Comparison of ENCODE assay signal across 10 cellular contexts in the genomic region with DNA sequence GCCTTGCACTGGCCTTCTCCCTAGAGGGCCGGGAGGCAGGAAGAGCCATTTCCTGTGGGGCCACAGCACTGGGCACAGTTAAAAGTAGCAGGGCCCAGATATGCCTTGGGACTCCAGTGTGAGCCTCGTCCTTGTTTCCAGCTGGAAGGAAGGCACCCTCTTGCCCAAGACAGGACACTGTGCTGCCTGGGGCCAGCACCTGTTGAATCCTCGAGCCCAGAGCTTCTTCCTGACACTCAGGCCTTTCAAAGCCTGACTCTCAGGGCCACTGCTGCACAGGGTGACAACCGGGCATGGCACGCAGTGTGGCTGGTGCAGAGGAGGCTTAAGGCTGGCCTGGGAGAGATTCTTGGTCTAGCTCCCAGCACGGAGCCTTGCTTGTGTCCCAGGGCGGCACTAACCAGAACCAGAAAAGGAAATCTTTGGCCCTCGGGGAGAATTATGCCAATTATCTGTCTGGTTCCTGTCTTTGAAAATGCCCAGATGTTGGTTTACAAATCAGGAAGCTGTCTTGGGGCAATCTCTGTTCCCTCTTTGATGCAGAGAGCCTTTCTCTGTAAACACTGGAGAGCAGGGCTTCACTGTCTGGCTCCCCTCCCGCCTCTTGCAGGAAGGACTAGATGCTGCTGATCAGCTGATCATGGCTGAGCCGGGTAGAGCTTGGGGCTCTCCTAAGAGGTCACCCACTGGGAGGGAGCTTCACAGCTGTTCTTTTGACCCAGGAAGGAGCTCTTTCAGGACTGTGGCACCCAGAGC. TPM values are rescaled to one million over a fixed set of nuclear protein-coding genes. Genes with fewer than 3 reads are reported as not detected.
DNase-seq lines count a peak whose midpoint lies in the region; ATAC-seq, FAIRE-seq and TF ChIP-seq lines count a peak whose summit lies in the region.
"Had no signal": no experiment of that assay in that cellular context is flagged by ENCODE, and none has a peak within 500 bp of the region (broad histone marks: within the 10 kb centered on the region; RNA-seq: fewer than 3 reads in every experiment).

No MANE protein-coding gene starts in this region.

- no peaks in the 10 kb centered on the region for H3K27me3 ChIP-seq in K562 (ENCODE audit: control insufficient read depth in 2 of 2, insufficient read depth in 2 of 2, low read length in 2 of 2)
- no peaks in the 10 kb centered on the region for H3K27me3 ChIP-seq in upper lobe of left lung

- H3K36me3 Mint-ChIP-seq in activated CD4-positive, alpha-beta T cell treated with anti-CD3 and anti-CD28 coated beads, Interleukin-2, amount 10 ng/mL, durations not matched to agents 7 days and 5 days (ENCODE audit: low read depth) = peaks cover 9% of the 10 kb centered on the region

- no peaks in the 10 kb centered on the region for H3K79me2 ChIP-seq in K562 (ENCODE audit: control insufficient read depth, insufficient read depth, low read length)

- TF ChIP-seq CTCF in K562 (IDR thresholded peaks at IDR 0.05 in 2 of 3, conservative IDR thresholded peaks at IDR 0.05 in 1 of 3; ENCODE audit: insufficient read depth in 2 of 3, low read depth in 1 of 3, low read length in 3 of 3) (no peak), upper lobe of left lung (IDR thresholded peaks at IDR 0.05) (no peak)

- H3K4me1 ChIP-seq in K562 (replicated peaks in 1 of 2; ENCODE audit: control insufficient read depth in 2 of 2, insufficient read depth in 2 of 2, low read length in 2 of 2) (peaks cover 0 to 23% of the 10 kb centered on the region in 2 experiments; a peak in 3 of 5 replicates), upper lobe of left lung (peaks cover 43 to 64% (median 61%) of the 10 kb centered on the region in 4 donors)

- peaks cover 5% of the 10 kb centered on the region for H3K9me3 Mint-ChIP-seq in activated CD4-positive, alpha-beta T cell treated with anti-CD3 and anti-CD28 coated beads, Interleukin-2, amount 10 ng/mL, durations not matched to agents 7 days and 5 days

- FAIRE-seq in K562 (lab: Jason Lieb, UNC) = no peak
- FAIRE-seq: endothelial cell of umbilical vein had no signal

- H3K27ac ChIP-seq in K562 (ENCODE audit: extremely low read depth, low read depth, low read length) (no peak overlapping the region), upper lobe of left lung (peak overlapping the region; percentile 70 to 90 (median 82))

- peaks cover 75% of the 10 kb centered on the region for H3K4me1 Mint-ChIP-seq in activated CD4-positive, alpha-beta T cell treated with anti-CD3 and anti-CD28 coated beads, Interleukin-2, amount 10 ng/mL, durations not matched to agents 7 days and 5 days

- in situ Hi-C loops in K562 (cut with MboI) = loop anchor here (5.0 kb wide), 1 partner anchor 113 kb away; no protein-coding TSS in a partner anchor

- no peak for DNase-seq in activated CD4-positive, alpha-beta T cell treated with anti-CD3 and anti-CD28 coated beads, Interleukin-2, amount 10 ng/mL, durations not matched to agents 7 days and 5 days
- DNase-seq in activated CD4-positive, alpha-beta T cell treated with anti-CD3 and anti-CD28 coated beads, Interleukin-2, amount 50 U/mL, for 1 hour = no peak
- no peak for DNase-seq in K562 (ENCODE audit: extremely low read depth in 1 of 4, low spot score in 3 of 4)
- DNase-seq in medulla oblongata (ENCODE audit: extremely low spot score) = peak; percentile 90
- peak in 1 of 2 donors; percentile 72 for DNase-seq in upper lobe of left lung
- DNase-seq in stimulated activated CD4-positive, alpha-beta T cell treated with anti-CD3 and anti-CD28 coated beads, Interleukin-4, amount 100 ng/mL, for 24 hours = no peak
- no peak for DNase-seq in LoVo (ENCODE audit: low spot score)
- no peak for DNase-seq in activated CD4-positive, alpha-beta T cell treated with anti-CD3 and anti-CD28 coated beads, Interleukin-2, amount 50 U/mL, for 4 hours
- DNase-seq: activated B cell treated with CpG ODN at 0.5 μM for 24 hours had no signal

- H3K36me3 ChIP-seq in K562 (ENCODE audit: control insufficient read depth, insufficient read depth, low read length) (peaks cover 25% of the 10 kb centered on the region; the same call in 2 of the 3 replicates), upper lobe of left lung (no peaks in the 10 kb centered on the region)

- POLR2A ChIA-PET in activated CD4-positive, alpha-beta T cell treated with anti-CD3 and anti-CD28 coated beads, Interleukin-2, amount 10 ng/mL, durations not matched to agents 7 days and 5 days (lab: Charles Lee) = no interaction called here
- POLR2A ChIA-PET in K562 (lab: Yijun Ruan, JAX) = interaction anchor here (0.6 to 2.2 kb wide), 4 partner anchors 8 to 246 kb away, joined by 3 to 6 read pairs (median 4); no protein-coding TSS in a partner anchor

- H3K27ac Mint-ChIP-seq in activated CD4-positive, alpha-beta T cell treated with anti-CD3 and anti-CD28 coated beads, Interleukin-2, amount 10 ng/mL, durations not matched to agents 7 days and 5 days = peak overlapping the region; percentile 78
- H3K27ac Mint-ChIP-seq: activated B cell treated with CpG ODN at 0.5 μM for 24 hours had no signal

- no peaks in the 10 kb centered on the region for H4K20me1 ChIP-seq in K562 (replicated peaks; ENCODE audit: control insufficient read depth, insufficient read depth, low read length)

- ATAC-seq in K562 (no peak), upper lobe of left lung (ENCODE audit: low FRiP score in 2 of 2) (peak; percentile 37 to 62)

- H3K9me3 ChIP-seq in K562 (replicated peaks; ENCODE audit: control insufficient read depth, insufficient read depth, low read depth, low read length) = no peaks in the 10 kb centered on the region
- no peaks in the 10 kb centered on the region for H3K9me3 ChIP-seq in upper lobe of left lung

- no TSS peak for BruUV-seq in K562 (replicated peaks; lab: Mats Ljungman, UMichigan)

- H3K4me3 ChIP-seq in K562 (no peak overlapping the region), upper lobe of left lung (no peak overlapping the region)

- CTCF ChIA-PET in activated CD4-positive, alpha-beta T cell treated with anti-CD3 and anti-CD28 coated beads, Interleukin-2, amount 10 ng/mL, durations not matched to agents 7 days and 5 days (lab: Charles Lee) = interaction anchor here (0.7 to 2.3 kb wide), 6 partner anchors 10 to 135 kb away, joined by 3 to 10 read pairs (median 4); a partner anchor contains a TSS
- CTCF ChIA-PET in K562 (lab: Yijun Ruan, JAX; ENCODE audit: low intra/inter-chr PET ratio) = no interaction called here

- TF ChIP-seq EP300 in K562 (IDR thresholded peaks at IDR 0.05; ENCODE audit: low read length) (no peak), upper lobe of left lung (IDR thresholded peaks at IDR 0.05) (no peak)

- H3K9me1 ChIP-seq in K562 (ENCODE audit: control insufficient read depth, insufficient read depth, low read length) = no peaks in the 10 kb centered on the region

- no peak overlapping the region for H3K4me2 ChIP-seq in K562 (ENCODE audit: insufficient read depth, low read length)

- intact Hi-C loops in K562 (cut with micrococcal nuclease) = no loop called here

- no peak overlapping the region for H3K4me3 Mint-ChIP-seq in activated CD4-positive, alpha-beta T cell treated with anti-CD3 and anti-CD28 coated beads, Interleukin-2, amount 10 ng/mL, durations not matched to agents 7 days and 5 days
- H3K4me3 Mint-ChIP-seq: activated B cell treated with CpG ODN at 0.5 μM for 24 hours had no signal

- H3K9ac ChIP-seq in K562 (ENCODE audit: insufficient read depth in 1 of 2, low read depth in 2 of 2, low read length in 2 of 2) = no peak overlapping the region

- TF ChIP-seq POLR2A in K562 (conservative IDR thresholded peaks at IDR 0.05) = no peak
- TF ChIP-seq POLR2A in upper lobe of left lung (IDR thresholded peaks at IDR 0.05) = peak in 1 of 4 donors; percentile 15

- no peak for TF ChIP-seq RAD21 in K562 (CRISPR knock-in tag; conservative IDR thresholded peaks at IDR 0.05 in 1 of 2, IDR thresholded peaks at IDR 0.05 in 1 of 2)

- no peak overlapping the region for H2AFZ ChIP-seq in K562 (ENCODE audit: low read depth, low read length)

- no peaks in the 10 kb centered on the region for H3K27me3 Mint-ChIP-seq in activated CD4-positive, alpha-beta T cell treated with anti-CD3 and anti-CD28 coated beads, Interleukin-2, amount 10 ng/mL, durations not matched to agents 7 days and 5 days

- 78% methylated on average over 9 of the region's 10 CpGs for WGBS in K562 (ENCODE audit: insufficient coverage, low coverage, missing lambda C conversion rate)
- 41 to 43% methylated on average over 4 to 9 of the region's 10 CpGs for WGBS in upper lobe of left lung, 2 donors

RNA-seq across cellular contexts. Expression of a gene that starts 11.1 kb away (rescaled TPM):
- under 1 TPM in 1 of 2 experiments, not detected in 1; 0.20 TPM for total RNA-seq in activated CD4-positive, alpha-beta T cell treated with anti-CD3 and anti-CD28 coated beads, Interleukin-2, amount 10 ng/mL, durations not matched to agents 7 days and 5 days
- 0.48 and 1.4 TPM in 2 replicates for total RNA-seq in K562 (2011; cell fraction: chromatin; rRNA removed; ENCODE audit: low replicate concordance)
- 1.7 and 3.0 TPM in 2 replicates for total RNA-seq in K562 (2011; cell fraction: nucleolus; rRNA removed)
- total RNA-seq in K562 (2011; cell fraction: nucleoplasm; rRNA removed) = 1.1 and 1.5 TPM in 2 replicates
- total RNA-seq in K562 (2014; rRNA removed) (0.33 and 0.73 TPM in 2 replicates), K562 (2014; rRNA removed; fragmentation: Illumina TruSeq; extraction: Trizol) (not detected in 2 replicates), K562 (2015; rRNA removed; fragmentation: Illumina TruSeq; extraction: Trizol) (0.19 and 0.40 TPM in 2 replicates), K562 (2021) (0.69 and 0.83 TPM in 2 replicates), upper lobe of left lung (10 to 100 TPM in 5 of 6 donors, 1 to 10 TPM in 1; 7.8 to 35.6 (median 16.8) TPM)
- polyA plus RNA-seq in K562 (2011; rRNA removed) (0.08 and 0.33 TPM in 2 replicates), K562 (2014; fragmentation: Illumina TruSeq; extraction: Trizol) (0.19 and 0.25 TPM in 2 replicates), K562 (2014; fragmentation: Nextera tagmentation; extraction: Ambion mirVana) (not detected), K562 (2014; rRNA removed) (0.39 and 0.86 TPM in 2 replicates)
- 0.21 and 1.0 TPM in 2 replicates for polyA plus RNA-seq in K562 (2011; cell fraction: cytosol; rRNA removed)
- 0.42 and 2.2 TPM in 2 replicates for polyA plus RNA-seq in K562 (2011; cell fraction: nucleus; rRNA removed)
- polyA plus RNA-seq in K562 (2012) = 0.61 and 0.93 TPM in 2 replicates
- polyA minus RNA-seq in K562 (2011; rRNA and poly(A)+ RNA removed) = 0.21 TPM in 1 of 2 replicates, not detected in the other
- polyA minus RNA-seq in K562 (2011; cell fraction: cytosol; rRNA and poly(A)+ RNA removed) = not detected in 2 replicates
- polyA minus RNA-seq in K562 (2011; cell fraction: nucleus; rRNA and poly(A)+ RNA removed) = 0.44 and 1.1 TPM in 2 replicates
- total RNA-seq: activated B cell treated with CpG ODN at 0.5 μM for 24 hours, endothelial cell of umbilical vein had no signal

RNA-seq across cellular contexts. Expression of a gene that starts 42.8 kb away (rescaled TPM):
- total RNA-seq in activated CD4-positive, alpha-beta T cell treated with anti-CD3 and anti-CD28 coated beads, Interleukin-2, amount 10 ng/mL, durations not matched to agents 7 days and 5 days = 10 to 100 TPM; 11.4 to 13.1 TPM
- 4.7 and 12.9 TPM in 2 replicates for total RNA-seq in K562 (2011; cell fraction: chromatin; rRNA removed; ENCODE audit: low replicate concordance)
- 5.0 and 6.2 TPM in 2 replicates for total RNA-seq in K562 (2011; cell fraction: nucleolus; rRNA removed)
- total RNA-seq in K562 (2011; cell fraction: nucleoplasm; rRNA removed) = 7.3 and 8.8 TPM in 2 replicates
- total RNA-seq in K562 (2014; rRNA removed) (9.3 and 10.4 TPM in 2 replicates), K562 (2014; rRNA removed; fragmentation: Illumina TruSeq; extraction: Trizol) (14.7 and 16.1 TPM in 2 replicates), K562 (2015; rRNA removed; fragmentation: Illumina TruSeq; extraction: Trizol) (13.7 and 14.0 TPM in 2 replicates), K562 (2021) (10.8 and 14.7 TPM in 2 replicates), upper lobe of left lung (10 to 100 TPM in 1 of 6 donors, 1 to 10 TPM in 5; 4.2 to 10.8 (median 7.0) TPM)
- polyA plus RNA-seq in K562 (2011; rRNA removed) (10.8 and 13.3 TPM in 2 replicates), K562 (2014; fragmentation: Illumina TruSeq; extraction: Trizol) (11.4 and 11.6 TPM in 2 replicates), K562 (2014; fragmentation: Nextera tagmentation; extraction: Ambion mirVana) (1 to 10 TPM; 2.6 to 4.1 TPM), K562 (2014; rRNA removed) (5.2 and 6.5 TPM in 2 replicates)
- 2.9 and 4.8 TPM in 2 replicates for polyA plus RNA-seq in K562 (2011; cell fraction: cytosol; rRNA removed)
- 3.9 and 4.2 TPM in 2 replicates for polyA plus RNA-seq in K562 (2011; cell fraction: nucleus; rRNA removed)
- polyA plus RNA-seq in K562 (2012) = 5.4 and 6.8 TPM in 2 replicates
- polyA minus RNA-seq in K562 (2011; rRNA and poly(A)+ RNA removed) = 14.8 and 15.0 TPM in 2 replicates
- polyA minus RNA-seq in K562 (2011; cell fraction: cytosol; rRNA and poly(A)+ RNA removed) = 10.2 and 12.6 TPM in 2 replicates
- polyA minus RNA-seq in K562 (2011; cell fraction: nucleus; rRNA and poly(A)+ RNA removed) = 5.3 and 7.8 TPM in 2 replicates
